In the genomic region with DNA sequence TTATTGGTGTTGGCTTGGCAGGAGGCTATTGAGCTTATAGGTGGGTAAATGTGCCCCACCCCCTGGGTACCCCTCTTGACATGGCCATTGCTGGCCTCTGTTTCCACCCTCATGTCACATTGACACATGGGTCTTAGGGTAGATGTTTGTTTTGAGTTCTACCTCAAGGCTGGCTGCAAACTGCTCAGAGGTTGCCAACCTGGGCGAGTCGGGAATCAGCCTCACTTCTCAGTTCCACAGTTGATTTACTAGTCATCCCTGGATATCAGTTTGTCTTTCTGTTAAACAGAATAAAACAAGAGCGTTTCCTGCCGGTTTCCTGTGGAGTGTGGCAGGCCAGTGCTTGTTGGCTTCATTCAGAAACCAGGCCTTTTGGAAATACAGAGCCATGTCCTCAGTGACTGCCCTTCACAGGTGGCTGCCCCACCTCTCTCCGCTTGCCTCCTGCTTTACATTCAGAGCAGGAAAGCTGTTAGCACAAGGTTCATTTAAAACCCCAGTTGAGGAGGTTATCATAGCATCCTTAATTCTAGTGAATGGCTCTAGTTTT, we compare ENCODE assay signal across 16 cellular contexts.
DNase-seq lines count a peak whose midpoint lies in the region; ATAC-seq and TF ChIP-seq lines count a peak whose summit lies in the region.
"Had no signal": no experiment of that assay in that cellular context is flagged by ENCODE, and none has a peak within 500 bp of the region (broad histone marks: within the 10 kb centered on the region; RNA-seq: fewer than 3 reads in every experiment).

No MANE protein-coding gene starts in this region.

- H4K20me1 ChIP-seq in MM.1S (ENCODE audit: insufficient read depth, low read length): no peaks in the 10 kb centered on the region

- H3K9ac ChIP-seq in MM.1S (ENCODE audit: low read length): no peak overlapping the region

- H3F3A ChIP-seq in MM.1S (ENCODE audit: insufficient read depth, low read length): no peaks in the 10 kb centered on the region

- H3K79me2 ChIP-seq in MM.1S (ENCODE audit: low read length): no peaks in the 10 kb centered on the region

- H2AFZ ChIP-seq in MM.1S (ENCODE audit: low read length): no peak overlapping the region

- TF ChIP-seq CTCF in adrenal gland (IDR thresholded peaks at IDR 0.05): no peak
- TF ChIP-seq CTCF in gastrocnemius medialis (IDR thresholded peaks at IDR 0.05 in 4 of 5, conservative IDR thresholded peaks at IDR 0.05 in 1 of 5): no peak
- no peak for TF ChIP-seq CTCF in MM.1S (IDR thresholded peaks at IDR 0.05; ENCODE audit: low read length)

- no peak for TF ChIP-seq POLR2A in adrenal gland (IDR thresholded peaks at IDR 0.05)
- no peak for TF ChIP-seq POLR2A in gastrocnemius medialis (IDR thresholded peaks at IDR 0.05)

- H3K27ac ChIP-seq in adrenal gland: peak overlapping the region in 3 of 5 donors; percentile 29 to 64 (median 51)
- peak overlapping the region; percentile 41 to 55 (median 49) for H3K27ac ChIP-seq in gastrocnemius medialis
- H3K27ac ChIP-seq in MM.1S (ENCODE audit: low read length): no peak overlapping the region

- H3K9me3 ChIP-seq in adrenal gland (replicated peaks in 1 of 3): no peaks in the 10 kb centered on the region
- H3K9me3 ChIP-seq in gastrocnemius medialis: no peaks in the 10 kb centered on the region
- H3K9me3 ChIP-seq in MM.1S (replicated peaks; ENCODE audit: insufficient read depth, low read length): no peaks in the 10 kb centered on the region
- H3K9me3 ChIP-seq: neutrophil had no signal

- no peak overlapping the region for H3K4me2 ChIP-seq in MM.1S (ENCODE audit: low read depth, low read length)

- in situ Hi-C loops in gastrocnemius medialis (cut with MboI; ENCODE audit: low sequenced_read_pairs in 4 of 4): no loop called here

- H3K9me2 ChIP-seq in MM.1S (replicated peaks; ENCODE audit: insufficient read depth, low read length): no peaks in the 10 kb centered on the region

- 55 to 72% (median 61%) methylated on average over 5 of the region's 5 CpGs for WGBS in adrenal gland, 4 donors

- no peaks in the 10 kb centered on the region for H3K27me3 ChIP-seq in adrenal gland
- no peaks in the 10 kb centered on the region for H3K27me3 ChIP-seq in gastrocnemius medialis
- no peaks in the 10 kb centered on the region for H3K27me3 ChIP-seq in MM.1S (replicated peaks; ENCODE audit: insufficient read depth, low read length)
- H3K27me3 ChIP-seq: neutrophil had no signal

- DNase-seq in DMS153 (lab: John Stamatoyannopoulos, UW) (peak; percentile 49), adrenal gland (peak in 1 of 7 donors; percentile 45), left ventricle myocardium superior (no peak), gastrocnemius medialis (no peak), HuH-7 (ENCODE audit: low spot score) (no peak), NCI-H524 treated with DMSO at 0.1 percent for 48 hours (lab: John Stamatoyannopoulos, UW) (no peak), MM.1S (no peak), GF-D8 (lab: John Stamatoyannopoulos, UW) (no peak)
- DNase-seq: activated CD4-positive, CD25-positive, alpha-beta regulatory T cell; activated naive CD8-positive, alpha-beta T cell treated with anti-CD3 and anti-CD28 coated beads, Interleukin-2, amount 50 U/mL, for 24 hours; activated T-cell treated with anti-CD3 and anti-CD28 coated beads for 4 hours; islet precursor cell; KBM-7; NCI-H187; stimulated activated CD4-positive, alpha-beta T cell treated with anti-CD3 and anti-CD28 coated beads, Interleukin-12 subunit alpha, Interleukin-12 subunit beta, amount 100 ng/mL, for 4 hours had no signal

- H3K4me1 ChIP-seq in adrenal gland (replicated peaks in 1 of 2) (peaks cover 15 to 31% of the 10 kb centered on the region in 2 donors), gastrocnemius medialis (peaks cover 32 to 55% of the 10 kb centered on the region in 2 donors), MM.1S (ENCODE audit: low read length) (no peaks in the 10 kb centered on the region)

- H3K36me3 ChIP-seq in adrenal gland (replicated peaks in 1 of 2) (peaks cover 0 to 9% of the 10 kb centered on the region in 2 donors), gastrocnemius medialis (no peaks in the 10 kb centered on the region), MM.1S (replicated peaks; ENCODE audit: insufficient read depth, low read length) (no peaks in the 10 kb centered on the region)

- H3K4me3 ChIP-seq in adrenal gland: no peak overlapping the region
- no peak overlapping the region for H3K4me3 ChIP-seq in gastrocnemius medialis
- H3K4me3 ChIP-seq in MM.1S (ENCODE audit: low read length): no peak overlapping the region

- intact Hi-C loops in adrenal gland (cut with DNase I) (no loop called here), left ventricle myocardium superior (cut with micrococcal nuclease) (no loop called here), gastrocnemius medialis (cut with DNase I; ENCODE audit: low total_unique reads) (no loop called here)

- ATAC-seq in left ventricle myocardium superior (peak; percentile 21), gastrocnemius medialis (peak; percentile 23 to 40)
- ATAC-seq: activated naive CD8-positive, alpha-beta T cell treated with anti-CD3 and anti-CD28 coated beads, Interleukin-2, amount 50 U/mL, for 24 hours had no signal
